ENCODE assay signal across 22 cellular contexts in the genomic region with DNA sequence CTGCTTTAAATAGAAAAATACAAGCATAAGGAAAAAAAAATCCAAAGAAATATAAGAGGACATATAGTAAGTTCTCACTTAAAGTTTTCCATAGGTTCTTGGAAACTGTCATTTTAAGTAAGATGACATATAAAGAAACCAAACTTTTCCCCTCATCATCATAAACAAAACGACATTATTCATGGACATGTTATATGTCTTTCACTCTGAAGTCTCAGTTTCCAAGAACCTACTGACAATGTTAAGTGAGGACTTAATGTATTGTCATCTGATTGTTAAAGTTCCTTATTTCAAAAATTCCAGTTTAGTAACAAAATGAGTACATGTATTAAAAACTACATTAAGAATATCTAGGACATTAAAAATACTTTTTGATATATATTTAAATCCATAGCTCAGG.
DNase-seq lines count a peak whose midpoint lies in the region; ATAC-seq, FAIRE-seq and TF ChIP-seq lines count a peak whose summit lies in the region.
"Had no signal": no experiment of that assay in that cellular context is flagged by ENCODE, and none has a peak within 500 bp of the region (broad histone marks: within the 10 kb centered on the region; RNA-seq: fewer than 3 reads in every experiment).

No MANE protein-coding gene starts in this region.

- no peak for TF ChIP-seq CTCF in kidney (IDR thresholded peaks at IDR 0.05; ENCODE audit: borderline replicate concordance, extremely low read depth, insufficient read depth)

- no peak overlapping the region for H3K27ac ChIP-seq in kidney (ENCODE audit: low read depth in 2 of 2, low read length in 2 of 2)
- H3K27ac ChIP-seq: A549, GM23248, RWPE1 had no signal

- H3K36me3 Mint-ChIP-seq in activated CD4-positive, alpha-beta memory T cell treated with anti-CD3 and anti-CD28 coated beads for 36 hours: peaks cover 66% of the 10 kb centered on the region
- H3K36me3 Mint-ChIP-seq in activated CD4-positive, alpha-beta memory T cell treated with anti-CD3 and anti-CD28 coated beads, Interleukin-2, amount 10 ng/mL, durations not matched to agents 7 days and 5 days (ENCODE audit: low read depth): peaks cover 27% of the 10 kb centered on the region
- H3K36me3 Mint-ChIP-seq in activated naive CD8-positive, alpha-beta T cell: peaks cover 7% of the 10 kb centered on the region

- H3K27me3 Mint-ChIP-seq in activated CD4-positive, alpha-beta memory T cell treated with anti-CD3 and anti-CD28 coated beads for 36 hours: no peaks in the 10 kb centered on the region
- H3K27me3 Mint-ChIP-seq in activated CD4-positive, alpha-beta memory T cell treated with anti-CD3 and anti-CD28 coated beads, Interleukin-2, amount 10 ng/mL, durations not matched to agents 7 days and 5 days: no peaks in the 10 kb centered on the region
- H3K27me3 Mint-ChIP-seq in activated naive CD8-positive, alpha-beta T cell: no peaks in the 10 kb centered on the region
- H3K27me3 Mint-ChIP-seq: CD4-positive, alpha-beta T cell; IgD-negative memory B cell had no signal

- H3K4me1 Mint-ChIP-seq in activated CD4-positive, alpha-beta memory T cell treated with anti-CD3 and anti-CD28 coated beads for 36 hours (ENCODE audit: low read depth): peaks cover 42% of the 10 kb centered on the region
- peaks cover 36% of the 10 kb centered on the region for H3K4me1 Mint-ChIP-seq in activated CD4-positive, alpha-beta memory T cell treated with anti-CD3 and anti-CD28 coated beads, Interleukin-2, amount 10 ng/mL, durations not matched to agents 7 days and 5 days
- peaks cover 27% of the 10 kb centered on the region for H3K4me1 Mint-ChIP-seq in activated naive CD8-positive, alpha-beta T cell (ENCODE audit: low read depth)

- H3K4me3 Mint-ChIP-seq in activated CD4-positive, alpha-beta memory T cell treated with anti-CD3 and anti-CD28 coated beads for 36 hours: no peak overlapping the region
- H3K4me3 Mint-ChIP-seq in activated CD4-positive, alpha-beta memory T cell treated with anti-CD3 and anti-CD28 coated beads, Interleukin-2, amount 10 ng/mL, durations not matched to agents 7 days and 5 days: no peak overlapping the region
- H3K4me3 Mint-ChIP-seq in activated naive CD8-positive, alpha-beta T cell: no peak overlapping the region
- H3K4me3 Mint-ChIP-seq: CD4-positive, alpha-beta T cell; IgD-negative memory B cell had no signal

- DNase-seq in activated CD4-positive, alpha-beta memory T cell treated with anti-CD3 and anti-CD28 coated beads for 36 hours: no peak
- DNase-seq in activated CD4-positive, alpha-beta memory T cell treated with anti-CD3 and anti-CD28 coated beads, Interleukin-2, amount 10 ng/mL, durations not matched to agents 7 days and 5 days: no peak
- no peak for DNase-seq in kidney
- DNase-seq: CD4-positive, alpha-beta T cell; DMS153; GM23248; Kasumi-1; MG63; NCI-H1048; NCI-H1436; NCI-H1930; NCI-H226; NCI-H524 treated with DMSO at 0.1 percent for 48 hours had no signal

- no peaks in the 10 kb centered on the region for H3K4me1 ChIP-seq in kidney (ENCODE audit: control insufficient read depth in 1 of 2, insufficient read depth in 1 of 2, low read depth in 1 of 2, low read length in 2 of 2)
- H3K4me1 ChIP-seq: A549 had no signal

- intact Hi-C loops in activated CD4-positive, alpha-beta memory T cell treated with anti-CD3 and anti-CD28 coated beads for 36 hours (cut with micrococcal nuclease): loop anchor here (2.0 kb wide), 1 partner anchor 20 kb away; no protein-coding TSS in a partner anchor
- intact Hi-C loops in kidney (cut with DNase I): no loop called here

- H3K9me3 Mint-ChIP-seq in activated CD4-positive, alpha-beta memory T cell treated with anti-CD3 and anti-CD28 coated beads for 36 hours: no peaks in the 10 kb centered on the region
- peaks cover 2% of the 10 kb centered on the region for H3K9me3 Mint-ChIP-seq in activated CD4-positive, alpha-beta memory T cell treated with anti-CD3 and anti-CD28 coated beads, Interleukin-2, amount 10 ng/mL, durations not matched to agents 7 days and 5 days
- H3K9me3 Mint-ChIP-seq in activated naive CD8-positive, alpha-beta T cell (ENCODE audit: low read depth): no peaks in the 10 kb centered on the region
- H3K9me3 Mint-ChIP-seq: CD4-positive, alpha-beta T cell had no signal

- H3K9me3 ChIP-seq in kidney (ENCODE audit: control insufficient read depth in 1 of 2, low read length in 2 of 2): no peaks in the 10 kb centered on the region
- H3K9me3 ChIP-seq: A549, HAP-1, MG63 had no signal

- ATAC-seq in HG02678 (IDR thresholded peaks at IDR 0.05; ENCODE audit: unreplicated experiment): no peak
- no peak for ATAC-seq in HG03457 (IDR thresholded peaks at IDR 0.05; ENCODE audit: unreplicated experiment)
- ATAC-seq: A549, GM12878 had no signal

- no peak overlapping the region for H3K9ac ChIP-seq in kidney (ENCODE audit: low read length in 2 of 2)
- H3K9ac ChIP-seq: GM23248 had no signal

- H3K4me3 ChIP-seq in kidney (ENCODE audit: low read length in 2 of 2): no peak overlapping the region
- H3K4me3 ChIP-seq: A549, GM12878, GM23248, HAP-1, MG63 had no signal

- CTCF ChIA-PET in activated CD4-positive, alpha-beta memory T cell treated with anti-CD3 and anti-CD28 coated beads for 36 hours (lab: Charles Lee): interaction anchor here (1.2 to 1.5 kb wide), 2 partner anchors 71 to 246 kb away, joined by 3 read pairs; no protein-coding TSS in a partner anchor
- CTCF ChIA-PET in activated CD4-positive, alpha-beta memory T cell treated with anti-CD3 and anti-CD28 coated beads, Interleukin-2, amount 10 ng/mL, durations not matched to agents 7 days and 5 days (lab: Charles Lee): interaction anchor here (1.0 to 1.1 kb wide), 2 partner anchors 10 to 27 kb away, joined by 3 read pairs; no protein-coding TSS in a partner anchor

- POLR2A ChIA-PET in activated CD4-positive, alpha-beta memory T cell treated with anti-CD3 and anti-CD28 coated beads for 36 hours (lab: Charles Lee): interaction anchor here (0.7 to 1.2 kb wide), 4 partner anchors 18 to 72 kb away, joined by 3 to 7 read pairs (median 6); no protein-coding TSS in a partner anchor
- POLR2A ChIA-PET in activated CD4-positive, alpha-beta memory T cell treated with anti-CD3 and anti-CD28 coated beads, Interleukin-2, amount 10 ng/mL, durations not matched to agents 7 days and 5 days (lab: Charles Lee): interaction anchor here (0.7 to 1.3 kb wide), 6 partner anchors 11 to 69 kb away, joined by 3 to 4 read pairs (median 3); a partner anchor contains a TSS

- FAIRE-seq in G401.6 (lab: Jason Lieb, UNC): peak; percentile 92
- peak; percentile 62 for FAIRE-seq in kidney (lab: Jason Lieb, UNC)
- FAIRE-seq: A549 had no signal

- no peaks in the 10 kb centered on the region for H3K36me3 ChIP-seq in kidney (ENCODE audit: control insufficient read depth in 1 of 2, insufficient read depth in 2 of 2, low read length in 2 of 2)
- H3K36me3 ChIP-seq: HAP-1, MG63 had no signal

- peak overlapping the region; percentile 13 for H3K27ac Mint-ChIP-seq in activated CD4-positive, alpha-beta memory T cell treated with anti-CD3 and anti-CD28 coated beads for 36 hours
- H3K27ac Mint-ChIP-seq in activated CD4-positive, alpha-beta memory T cell treated with anti-CD3 and anti-CD28 coated beads, Interleukin-2, amount 10 ng/mL, durations not matched to agents 7 days and 5 days: no peak overlapping the region
- H3K27ac Mint-ChIP-seq in activated naive CD8-positive, alpha-beta T cell: peak overlapping the region; percentile 83
- H3K27ac Mint-ChIP-seq: CD4-positive, alpha-beta T cell; IgD-negative memory B cell had no signal
